Comparison of ENCODE assay signal across 17 cellular contexts in genomic region chr6:35427851-35428321, GRCh38. TPM values are rescaled to one million over a fixed set of nuclear protein-coding genes. Genes with fewer than 3 reads are reported as not detected.
DNase-seq lines count a peak whose midpoint lies in the region; ATAC-seq and TF ChIP-seq lines count a peak whose summit lies in the region.
"Had no signal": no experiment of that assay in that cellular context is flagged by ENCODE, and none has a peak within 500 bp of the region (broad histone marks: within the 10 kb centered on the region; RNA-seq: fewer than 3 reads in every experiment).

No MANE protein-coding gene starts in this region.

- peaks cover 40% of the 10 kb centered on the region for H3K36me3 Mint-ChIP-seq in HFFc6 (ENCODE audit: low read depth)

- DNase-seq in HFFc6: peak; percentile 75
- DNase-seq in amniotic epithelial cell (ENCODE audit: low read depth): peak; percentile 78
- peak; percentile 53 for DNase-seq in fibroblast of pulmonary artery (ENCODE audit: low read depth)
- peak; percentile 47 for DNase-seq in stromal cell of bone marrow (ENCODE audit: low read depth)
- DNase-seq in stimulated activated naive CD8-positive, alpha-beta T cell treated with anti-CD3 and anti-CD28 coated beads, Interleukin-15, amount 100 ng/mL, for 72 hours: no peak
- DNase-seq: activated CD4-positive, alpha-beta T cell treated with anti-CD3 and anti-CD28 coated beads, Interleukin-2, amount 50 U/mL, for 48 hours; effector memory CD4-positive, alpha-beta T cell; GF-D8; naive thymus-derived CD8-positive, alpha-beta T cell; NCI-H2029 treated with DMSO at 0.1 percent for 48 hours; NCI-H748 treated with DMSO at 0.1 percent for 48 hours; stimulated activated CD4-positive, alpha-beta T cell treated with anti-CD3 and anti-CD28 coated beads, Interleukin-4, amount 100 ng/mL, for 4 hours; stimulated activated naive B cell treated with anti-CD40 and anti-IgM and Interleukin-4, amounts not matched to agents 10 μg/mL and 1 μg/mL and 100 μg/mL, for 72 hours; uterus had no signal

- H3K4me3 ChIP-seq in fibroblast of pulmonary artery (replicated peaks; ENCODE audit: low read depth, low read length): no peak overlapping the region
- H3K4me3 ChIP-seq: uterus had no signal

- H3K27ac Mint-ChIP-seq in HFFc6: peak overlapping the region; percentile 90
- no peak overlapping the region for H3K27ac Mint-ChIP-seq in stimulated activated naive CD8-positive, alpha-beta T cell treated with anti-CD3 and anti-CD28 coated beads, Interleukin-15, amount 100 ng/mL, for 72 hours
- H3K27ac Mint-ChIP-seq: stimulated activated naive B cell treated with anti-CD40 and anti-IgM and Interleukin-4, amounts not matched to agents 10 μg/mL and 1 μg/mL and 100 μg/mL, for 72 hours; T-helper 2 cell treated with Interferon-gamma antibody and Interleukin-4, amounts not matched to agents 5 μg/mL and 100 μg/mL, for 36 hours had no signal

- H3K4me3 Mint-ChIP-seq in HFFc6: peak overlapping the region; percentile 70
- no peak overlapping the region for H3K4me3 Mint-ChIP-seq in stimulated activated naive CD8-positive, alpha-beta T cell treated with anti-CD3 and anti-CD28 coated beads, Interleukin-15, amount 100 ng/mL, for 72 hours
- H3K4me3 Mint-ChIP-seq: naive thymus-derived CD8-positive, alpha-beta T cell; stimulated activated naive B cell treated with anti-CD40 and anti-IgM and Interleukin-4, amounts not matched to agents 10 μg/mL and 1 μg/mL and 100 μg/mL, for 72 hours; T-helper 2 cell treated with Interferon-gamma antibody and Interleukin-4, amounts not matched to agents 5 μg/mL and 100 μg/mL, for 36 hours had no signal

- H3K27me3 Mint-ChIP-seq in HFFc6 (ENCODE audit: insufficient read depth): peaks cover 4% of the 10 kb centered on the region
- H3K27me3 Mint-ChIP-seq in stimulated activated naive CD8-positive, alpha-beta T cell treated with anti-CD3 and anti-CD28 coated beads, Interleukin-15, amount 100 ng/mL, for 72 hours: no peaks in the 10 kb centered on the region
- H3K27me3 Mint-ChIP-seq: naive thymus-derived CD8-positive, alpha-beta T cell; stimulated activated naive B cell treated with anti-CD40 and anti-IgM and Interleukin-4, amounts not matched to agents 10 μg/mL and 1 μg/mL and 100 μg/mL, for 72 hours had no signal

- TF ChIP-seq CTCF in HFFc6 (IDR thresholded peaks at IDR 0.05) (no peak), fibroblast of pulmonary artery (IDR thresholded peaks at IDR 0.05; ENCODE audit: low read length, missing control alignments) (no peak)

- no peak for ATAC-seq in HG02571 (IDR thresholded peaks at IDR 0.05; ENCODE audit: unreplicated experiment)
- no peak for ATAC-seq in stimulated activated naive CD8-positive, alpha-beta T cell treated with anti-CD3 and anti-CD28 coated beads, Interleukin-15, amount 100 ng/mL, for 72 hours
- ATAC-seq in HG02884 (IDR thresholded peaks at IDR 0.05; ENCODE audit: unreplicated experiment): no peak
- ATAC-seq: naive thymus-derived CD8-positive, alpha-beta T cell; stimulated activated naive B cell treated with anti-CD40 and anti-IgM and Interleukin-4, amounts not matched to agents 10 μg/mL and 1 μg/mL and 100 μg/mL, for 72 hours had no signal

- H3K4me1 Mint-ChIP-seq in HFFc6 (ENCODE audit: low read depth): peaks cover 50% of the 10 kb centered on the region
- H3K4me1 Mint-ChIP-seq in stimulated activated naive CD8-positive, alpha-beta T cell treated with anti-CD3 and anti-CD28 coated beads, Interleukin-15, amount 100 ng/mL, for 72 hours: no peaks in the 10 kb centered on the region

- H3K9me3 Mint-ChIP-seq in HFFc6: peaks cover 15% of the 10 kb centered on the region
- H3K9me3 Mint-ChIP-seq in stimulated activated naive CD8-positive, alpha-beta T cell treated with anti-CD3 and anti-CD28 coated beads, Interleukin-15, amount 100 ng/mL, for 72 hours: peaks cover 8 to 20% of the 10 kb centered on the region in 2 donors

RNA-seq across cellular contexts. Expression of gene FANCE, which starts 24.3 kb away (rescaled TPM):
- total RNA-seq in HFFc6 (2021; fragmentation: NEBNext Ultra II Directional; extraction: Animal tissue kit (Norgen Biotek cat#: 25700)): 10 to 100 TPM in 1 of 6 experiments, 1 to 10 TPM in 5; 7.2 to 10.7 (median 9.2) TPM

RNA-seq across cellular contexts. Expression of gene RPL10A, which starts 40.3 kb away (rescaled TPM):
- 1,000 to 10,000 TPM; 1,220 to 1,355 (median 1,285) TPM for total RNA-seq in HFFc6 (2021; fragmentation: NEBNext Ultra II Directional; extraction: Animal tissue kit (Norgen Biotek cat#: 25700))

Comparison
In these comparisons a context has a peak if more than half of its experiments do, and no peak if none do; other contexts are left out.
1. DNase-seq: peak in HFFc6 (single experiment), amniotic epithelial cell (single experiment), fibroblast of pulmonary artery (single experiment) and stromal cell of bone marrow (single experiment); none in stimulated activated naive CD8-positive, alpha-beta T cell treated with anti-CD3 and anti-CD28 coated beads, Interleukin-15, amount 100 ng/mL, for 72 hours (0 of 2).